In genomic region chr11:66619080-66619554, GRCh38 we compare ENCODE assay signal across 1 cellular context.
TF ChIP-seq lines count a peak whose summit lies in the region.

No MANE protein-coding gene starts in this region.

TF ChIP-seq in endothelial cell of umbilical vein, 7 proteins besides CTCF, POLR2A, EP300 and RAD21:
- TF ChIP-seq FOS (IDR thresholded peaks at IDR 0.05; ENCODE audit: borderline replicate concordance, insufficient read depth, low read length) = no peak
- no peak for TF ChIP-seq POLR2AphosphoS5 (IDR thresholded peaks at IDR 0.05; ENCODE audit: insufficient read depth, low read depth, low read length)
